In the genomic region with DNA sequence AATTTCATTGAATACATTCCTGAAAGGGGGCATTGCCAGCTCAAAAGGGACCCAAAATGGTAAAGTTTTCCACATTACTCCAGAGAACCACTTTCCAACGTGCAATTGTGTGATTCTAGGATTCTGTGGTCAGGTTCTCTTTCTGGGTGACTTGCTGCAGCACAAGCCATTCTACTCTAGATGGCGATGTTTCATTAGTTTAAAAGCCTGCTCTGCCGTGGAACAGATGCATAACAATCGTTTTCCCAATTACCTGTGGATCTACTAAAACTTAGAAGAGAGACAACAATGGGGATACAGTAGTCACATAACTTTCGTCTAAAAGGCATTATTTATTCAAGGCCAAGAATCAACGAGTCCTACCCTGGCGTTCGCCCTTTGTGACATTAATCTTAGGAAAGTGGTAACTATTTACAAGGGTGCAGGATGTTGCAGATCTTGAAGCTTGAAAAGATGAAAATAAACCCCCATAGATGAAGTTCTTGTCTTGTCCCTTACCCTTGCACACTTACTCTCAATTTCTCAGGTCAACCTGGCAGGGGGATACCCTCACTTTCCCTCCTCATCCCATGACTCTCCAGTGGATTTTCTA, we compare ENCODE assay signal across 8 cellular contexts.
A peak's percentile ranks its signal among the peaks of the same experiment; 100 is the strongest.
DNase-seq lines count a peak whose midpoint lies in the region; ATAC-seq, FAIRE-seq and TF ChIP-seq lines count a peak whose summit lies in the region.

No MANE protein-coding gene starts in this region.

- no peak for FAIRE-seq in kidney (lab: Jason Lieb, UNC)

- DNase-seq in AG04449 (ENCODE audit: low read depth, low spot score) (no peak), GM10248 (ENCODE audit: extremely low spot score) (peak; percentile 39), NCI-H345 (lab: John Stamatoyannopoulos, UW) (peak; percentile 64), T47D (ENCODE audit: low read depth in 1 of 2, low spot score in 1 of 2) (peak; percentile 37 to 70), kidney (no peak), vagina (ENCODE audit: extremely low spot score in 2 of 2) (no peak)
- DNase-seq in NK-92 treated with Interleukin-12 subunit alpha and Interleukin-12 subunit beta, amount 100 ng/mL, for 24 hours (lab: John Stamatoyannopoulos, UW), result no peak

- intact Hi-C loops in kidney (cut with DNase I), result loop anchor here (10.0 kb wide), 1 partner anchor 1112 kb away; no protein-coding TSS in a partner anchor
- intact Hi-C loops in vagina (cut with DNase I), result no loop called here

- no peaks in the 10 kb centered on the region for H3K27me3 ChIP-seq in vagina

- H3K36me3 ChIP-seq in kidney (ENCODE audit: control insufficient read depth in 1 of 2, insufficient read depth in 2 of 2, low read length in 2 of 2) (no peaks in the 10 kb centered on the region), vagina (no peaks in the 10 kb centered on the region)

- ATAC-seq in HG03139 (IDR thresholded peaks at IDR 0.05; ENCODE audit: unreplicated experiment), result peak; percentile 55

- in situ Hi-C loops in T47D (cut with HindIII; ENCODE audit: low pct_unique_long_range_greater_than_20kb, low sequenced_read_pairs), result no loop called here

- H3K4me3 ChIP-seq in AG04449 (ENCODE audit: low read depth, low read length) (no peak overlapping the region), kidney (ENCODE audit: low read length in 2 of 2) (no peak overlapping the region), vagina (no peak overlapping the region)

- POLR2A ChIA-PET in AG04449 (lab: Yijun Ruan, JAX) (no interaction called here), GM10248 (lab: Yijun Ruan, JAX) (no interaction called here)

- H3K4me1 ChIP-seq in kidney (ENCODE audit: control insufficient read depth in 1 of 2, insufficient read depth in 1 of 2, low read depth in 1 of 2, low read length in 2 of 2) (no peaks in the 10 kb centered on the region), vagina (no peaks in the 10 kb centered on the region)

- CTCF ChIA-PET in AG04449 (lab: Yijun Ruan, JAX) (interaction anchor here (0.5 to 2.5 kb wide), 14 partner anchors 9 to 1607 kb away, joined by 3 to 16 read pairs (median 3); no protein-coding TSS in a partner anchor), GM10248 (lab: Yijun Ruan, JAX) (interaction anchor here (1.0 to 4.3 kb wide), 6 partner anchors 8 to 1115 kb away, joined by 3 to 23 read pairs (median 4); no protein-coding TSS in a partner anchor)

- H3K9me3 ChIP-seq in kidney (ENCODE audit: control insufficient read depth in 1 of 2, low read length in 2 of 2) (no peaks in the 10 kb centered on the region), vagina (no peaks in the 10 kb centered on the region)

- H3K27ac ChIP-seq in kidney (ENCODE audit: low read depth in 2 of 2, low read length in 2 of 2) (no peak overlapping the region), vagina (no peak overlapping the region)

- TF ChIP-seq CTCF in AG04449 (IDR thresholded peaks at IDR 0.05; ENCODE audit: insufficient read depth, low read length, missing control alignments) (peak; percentile 65), GM10248 (IDR thresholded peaks at IDR 0.05; ENCODE audit: control extremely low read depth, extremely low read depth, low read depth, missing control alignments) (peak; percentile 67), kidney (IDR thresholded peaks at IDR 0.05; ENCODE audit: borderline replicate concordance, extremely low read depth, insufficient read depth) (peak; percentile 67), vagina (IDR thresholded peaks at IDR 0.05) (peak; percentile 8 to 58 (median 56))

- no peak for TF ChIP-seq POLR2A in vagina (IDR thresholded peaks at IDR 0.05)

- H3K9ac ChIP-seq in kidney (ENCODE audit: low read length in 2 of 2), result no peak overlapping the region

Comparison
In these comparisons a context has a peak if more than half of its experiments do, and no peak if none do; other contexts are left out.
1. DNase-seq: peak in GM10248 (single experiment), NCI-H345 (single experiment) and T47D (2 of 2); none in AG04449 (single experiment), kidney (single experiment), vagina (0 of 2) and NK-92 treated with Interleukin-12 subunit alpha and Interleukin-12 subunit beta, amount 100 ng/mL, for 24 hours (single experiment).
2. Peak in every context shown above with its lines, with median percentiles within 50 percentile points of each other: CTCF ChIP-seq.